17 cellular contexts compared by ENCODE assay signal in the genomic region with DNA sequence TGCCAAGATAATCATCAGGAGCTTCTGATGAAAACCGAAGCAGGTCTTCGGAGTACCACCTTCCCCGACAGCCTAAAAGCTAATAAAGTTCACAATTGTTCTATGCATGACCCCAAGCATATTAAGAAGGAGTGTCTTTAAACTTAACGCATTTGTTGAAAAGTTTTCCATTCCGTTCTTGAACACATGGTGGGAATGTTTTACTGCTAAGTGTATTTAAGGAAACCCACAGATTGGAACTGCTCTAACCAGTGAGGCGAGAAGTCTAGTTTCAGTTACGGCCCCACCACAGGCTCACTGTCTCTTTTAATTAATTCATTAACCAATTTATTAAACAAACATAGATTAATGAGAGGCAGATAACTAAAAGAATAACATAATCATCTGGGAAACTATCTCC.
DNase-seq lines count a peak whose midpoint lies in the region; ATAC-seq and TF ChIP-seq lines count a peak whose summit lies in the region.
"Had no signal": no experiment of that assay in that cellular context is flagged by ENCODE, and none has a peak within 500 bp of the region (broad histone marks: within the 10 kb centered on the region; RNA-seq: fewer than 3 reads in every experiment).

No MANE protein-coding gene starts in this region.

- no peaks in the 10 kb centered on the region for H3K9me2 ChIP-seq in SK-N-SH

- no peak overlapping the region for H3K9ac ChIP-seq in SK-N-SH
- no peak overlapping the region for H3K9ac ChIP-seq in skeletal muscle satellite cell (ENCODE audit: low read depth, low read length)
- H3K9ac ChIP-seq: KMS-11 had no signal

- no peak for TF ChIP-seq CTCF in SK-N-SH (IDR thresholded peaks at IDR 0.05)
- TF ChIP-seq CTCF in gastroesophageal sphincter (IDR thresholded peaks at IDR 0.05), result no peak
- TF ChIP-seq CTCF in suprapubic skin (IDR thresholded peaks at IDR 0.05), result no peak

- DNase-seq in SK-N-SH (no peak), SJSA1 (ENCODE audit: low read depth in 1 of 2, low spot score in 2 of 2) (peak in 1 of 2 experiments; percentile 14), NCI-H2227 treated with DMSO at 0.1 percent for 48 hours (lab: John Stamatoyannopoulos, UW) (no peak), iPS-NIHi11 (ENCODE audit: low spot score) (no peak), suprapubic skin (ENCODE audit: low spot score in 2 of 2) (no peak)
- DNase-seq: activated CD8-positive, alpha-beta memory T cell treated with anti-CD3 and anti-CD28 coated beads for 24 hours; DMS79 treated with DMSO at 0.1 percent for 48 hours; hypothalamus; NCI-H2029; NK-92 treated with Interleukin-12 subunit alpha and Interleukin-12 subunit beta, amount 100 ng/mL, for 24 hours; T-helper 1 cell; testis had no signal

- POLR2A ChIA-PET in SK-N-SH (lab: Yijun Ruan, JAX), result no interaction called here

- TF ChIP-seq RAD21 in SK-N-SH (IDR thresholded peaks at IDR 0.05; ENCODE audit: low read length), result no peak

- 80% methylated on average over 7 of the region's 7 CpGs for WGBS in SK-N-SH (ENCODE audit: low lambda C conversion rate)
- WGBS in gastroesophageal sphincter (ENCODE audit: low coverage in 1 of 2), 2 donors, result 54 to 63% methylated on average over 5 to 7 of the region's 7 CpGs
- 74% methylated on average over 7 of the region's 7 CpGs for whole genome bisulfite sequencing in suprapubic skin

- H3K36me3 ChIP-seq in SK-N-SH (replicated peaks in 1 of 2; ENCODE audit: control insufficient read depth in 1 of 2, insufficient read depth in 2 of 2, low read length in 1 of 2) (no peaks in the 10 kb centered on the region), SJSA1 (no peaks in the 10 kb centered on the region), gastroesophageal sphincter (no peaks in the 10 kb centered on the region), skeletal muscle satellite cell (ENCODE audit: insufficient read depth, low read length) (no peaks in the 10 kb centered on the region), suprapubic skin (no peaks in the 10 kb centered on the region)
- H3K36me3 ChIP-seq: prostate gland had no signal

- TF ChIP-seq EP300 in SK-N-SH (IDR thresholded peaks at IDR 0.05; ENCODE audit: borderline replicate concordance in 1 of 2, low read depth in 1 of 2, low read length in 1 of 2) (no peak), gastroesophageal sphincter (IDR thresholded peaks at IDR 0.05) (no peak), suprapubic skin (IDR thresholded peaks at IDR 0.05) (no peak)

- no peak overlapping the region for H3K4me3 ChIP-seq in SK-N-SH (ENCODE audit: low read depth in 2 of 2, low read length in 1 of 2)
- H3K4me3 ChIP-seq in SJSA1, result no peak overlapping the region
- H3K4me3 ChIP-seq in gastroesophageal sphincter, result no peak overlapping the region
- H3K4me3 ChIP-seq in skeletal muscle satellite cell (ENCODE audit: low read length), result no peak overlapping the region
- no peak overlapping the region for H3K4me3 ChIP-seq in suprapubic skin
- H3K4me3 ChIP-seq: prostate gland, testis had no signal

- CTCF ChIA-PET in SK-N-SH (lab: Yijun Ruan, JAX), result interaction anchor here (1.4 to 3.6 kb wide), 2 partner anchors 11 to 44 kb away, joined by 4 to 21 read pairs; no protein-coding TSS in a partner anchor

- H3K27ac ChIP-seq in SK-N-SH (ENCODE audit: low read depth in 2 of 2, low read length in 1 of 2) (peak overlapping the region in 1 of 2 experiments; percentile 47; a peak in 1 of 4 replicates), SJSA1 (peak overlapping the region; percentile 59), gastroesophageal sphincter (peak overlapping the region; percentile 5 to 54 (median 42)), suprapubic skin (no peak overlapping the region)
- H3K27ac ChIP-seq: KMS-11, prostate gland, testis had no signal

- no peaks in the 10 kb centered on the region for H3K79me2 ChIP-seq in SK-N-SH (ENCODE audit: insufficient read depth)

- peaks cover 29% of the 10 kb centered on the region for H3F3A ChIP-seq in SK-N-SH (replicated peaks; ENCODE audit: insufficient read depth)

- ATAC-seq in SK-N-SH treated with all-trans-retinoic acid at 6 μM for 48 hours, result no peak
- no peak for ATAC-seq in gastroesophageal sphincter

- 0 out of 2 replicates have a peak overlapping the region, but pooled peaks have one; percentile 11 for H2AFZ ChIP-seq in SK-N-SH (ENCODE audit: low read depth)

- no peaks in the 10 kb centered on the region for H4K20me1 ChIP-seq in SK-N-SH (ENCODE audit: insufficient read depth)

- H3K4me2 ChIP-seq in SK-N-SH (no peak overlapping the region), skeletal muscle satellite cell (ENCODE audit: low read length) (peak overlapping the region; percentile 60)
- H3K4me2 ChIP-seq: KMS-11 had no signal

- H3K9me3 ChIP-seq in SK-N-SH (peaks cover 6% of the 10 kb centered on the region; the same call in 1 of the 2 replicates), SJSA1 (replicated peaks) (no peaks in the 10 kb centered on the region), gastroesophageal sphincter (no peaks in the 10 kb centered on the region), skeletal muscle satellite cell (replicated peaks; ENCODE audit: low read length) (no peaks in the 10 kb centered on the region), suprapubic skin (peaks cover 5% of the 10 kb centered on the region)
- H3K9me3 ChIP-seq: prostate gland, testis had no signal

- H3K27me3 ChIP-seq in SK-N-SH (ENCODE audit: insufficient read depth) (no peaks in the 10 kb centered on the region), SJSA1 (replicated peaks) (no peaks in the 10 kb centered on the region), gastroesophageal sphincter (no peaks in the 10 kb centered on the region), skeletal muscle satellite cell (ENCODE audit: control insufficient read depth, insufficient read depth, low read length) (no peaks in the 10 kb centered on the region), suprapubic skin (no peaks in the 10 kb centered on the region)
- H3K27me3 ChIP-seq: testis had no signal

- H3K4me1 ChIP-seq in SK-N-SH (ENCODE audit: control insufficient read depth in 1 of 2, insufficient read depth in 2 of 2, low read depth in 1 of 2, low read length in 1 of 2) (peaks cover 16 to 27% of the 10 kb centered on the region in 2 experiments; a peak in 3 of 4 replicates), SJSA1 (replicated peaks) (peaks cover 31% of the 10 kb centered on the region), gastroesophageal sphincter (peaks cover 0 to 25% (median 3%) of the 10 kb centered on the region in 3 donors), skeletal muscle satellite cell (ENCODE audit: control insufficient read depth, insufficient read depth, low read length) (peaks cover 37% of the 10 kb centered on the region), suprapubic skin (peaks cover 9% of the 10 kb centered on the region)
- H3K4me1 ChIP-seq: testis had no signal

- TF ChIP-seq POLR2A in gastroesophageal sphincter (IDR thresholded peaks at IDR 0.05) (no peak), suprapubic skin (IDR thresholded peaks at IDR 0.05) (no peak)

TF ChIP-seq in SK-N-SH, 30 proteins besides CTCF, POLR2A, EP300 and RAD21 (continues in another document):
- no peak for TF ChIP-seq MEF2A (IDR thresholded peaks at IDR 0.05; ENCODE audit: borderline replicate concordance, low read depth)
- no peak for TF ChIP-seq NRF1 (IDR thresholded peaks at IDR 0.05; ENCODE audit: low read depth, low read length)
- TF ChIP-seq RFX5 (IDR thresholded peaks at IDR 0.05; ENCODE audit: low read length), result no peak
- TF ChIP-seq EZH2phosphoT487 (IDR thresholded peaks at IDR 0.05; ENCODE audit: borderline replicate concordance, low read depth), result no peak
- TF ChIP-seq RCOR1 (IDR thresholded peaks at IDR 0.05; ENCODE audit: low read length), result no peak
- TF ChIP-seq TCF12 (IDR thresholded peaks at IDR 0.05), result no peak
- TF ChIP-seq, protein P1, sequence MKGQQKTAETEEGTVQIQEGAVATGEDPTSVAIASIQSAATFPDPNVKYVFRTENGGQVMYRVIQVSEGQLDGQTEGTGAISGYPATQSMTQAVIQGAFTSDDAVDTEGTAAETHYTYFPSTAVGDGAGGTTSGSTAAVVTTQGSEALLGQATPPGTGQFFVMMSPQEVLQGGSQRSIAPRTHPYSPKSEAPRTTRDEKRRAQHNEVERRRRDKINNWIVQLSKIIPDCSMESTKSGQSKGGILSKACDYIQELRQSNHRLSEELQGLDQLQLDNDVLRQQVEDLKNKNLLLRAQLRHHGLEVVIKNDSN (IDR thresholded peaks at IDR 0.05; ENCODE audit: borderline replicate concordance, low read depth), result no peak
- no peak for TF ChIP-seq TAF1 (IDR thresholded peaks at IDR 0.05; ENCODE audit: borderline replicate concordance, low read depth, low read length)
- no peak for TF ChIP-seq GABPA (IDR thresholded peaks at IDR 0.05; ENCODE audit: low read depth)
- TF ChIP-seq JUND (IDR thresholded peaks at IDR 0.05), result no peak
- TF ChIP-seq YY1 (IDR thresholded peaks at IDR 0.05; ENCODE audit: low read depth), result no peak
- TF ChIP-seq GATA2 (CRISPR knock-in tag; IDR thresholded peaks at IDR 0.05), result no peak
- TF ChIP-seq MXI1 (IDR thresholded peaks at IDR 0.05; ENCODE audit: low read depth, low read length), result no peak
- no peak for TF ChIP-seq ELF1 (IDR thresholded peaks at IDR 0.05)

TF ChIP-seq in SK-N-SH treated with all-trans-retinoic acid at 6 μM for 48 hours, 23 proteins besides CTCF, POLR2A, EP300 and RAD21 (continues in another document):
- no peak for TF ChIP-seq TCF4 (CRISPR knock-in tag; IDR thresholded peaks at IDR 0.05; ENCODE audit: borderline replicate concordance)
- TF ChIP-seq ZFP3 (CRISPR knock-in tag; IDR thresholded peaks at IDR 0.05), result no peak
- TF ChIP-seq, protein P2, sequence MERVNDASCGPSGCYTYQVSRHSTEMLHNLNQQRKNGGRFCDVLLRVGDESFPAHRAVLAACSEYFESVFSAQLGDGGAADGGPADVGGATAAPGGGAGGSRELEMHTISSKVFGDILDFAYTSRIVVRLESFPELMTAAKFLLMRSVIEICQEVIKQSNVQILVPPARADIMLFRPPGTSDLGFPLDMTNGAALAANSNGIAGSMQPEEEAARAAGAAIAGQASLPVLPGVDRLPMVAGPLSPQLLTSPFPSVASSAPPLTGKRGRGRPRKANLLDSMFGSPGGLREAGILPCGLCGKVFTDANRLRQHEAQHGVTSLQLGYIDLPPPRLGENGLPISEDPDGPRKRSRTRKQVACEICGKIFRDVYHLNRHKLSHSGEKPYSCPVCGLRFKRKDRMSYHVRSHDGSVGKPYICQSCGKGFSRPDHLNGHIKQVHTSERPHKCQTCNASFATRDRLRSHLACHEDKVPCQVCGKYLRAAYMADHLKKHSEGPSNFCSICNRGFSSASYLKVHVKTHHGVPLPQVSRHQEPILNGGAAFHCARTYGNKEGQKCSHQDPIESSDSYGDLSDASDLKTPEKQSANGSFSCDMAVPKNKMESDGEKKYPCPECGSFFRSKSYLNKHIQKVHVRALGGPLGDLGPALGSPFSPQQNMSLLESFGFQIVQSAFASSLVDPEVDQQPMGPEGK (CRISPR knock-in tag; IDR thresholded peaks at IDR 0.05; ENCODE audit: borderline replicate concordance), result no peak
- no peak for TF ChIP-seq GLIS3 (CRISPR knock-in tag; IDR thresholded peaks at IDR 0.05)
- no peak for TF ChIP-seq ZC3H10 (CRISPR knock-in tag; IDR thresholded peaks at IDR 0.05)
